1 cellular context compared by ENCODE assay signal in genomic region chr13:113915786-113916329, GRCh38.
TF ChIP-seq lines count a peak whose summit lies in the region.

No MANE protein-coding gene starts in this region.

TF ChIP-seq in IMR-90, 13 proteins besides CTCF, POLR2A, EP300 and RAD21:
- TF ChIP-seq SMC3 (IDR thresholded peaks at IDR 0.05; ENCODE audit: low read depth, low read length) (no peak), ELK1 (IDR thresholded peaks at IDR 0.05; ENCODE audit: borderline replicate concordance, low read depth, low read length) (no peak), BHLHE40 (IDR thresholded peaks at IDR 0.05; ENCODE audit: low read depth, low read length) (no peak), MAZ (IDR thresholded peaks at IDR 0.05; ENCODE audit: borderline replicate concordance, low read depth, low read length) (no peak), RFX5 (IDR thresholded peaks at IDR 0.05; ENCODE audit: low read depth, low read length) (no peak), CEBPB (IDR thresholded peaks at IDR 0.05; ENCODE audit: low read depth, low read length) (no peak), NFE2L2 (IDR thresholded peaks at IDR 0.05; ENCODE audit: low read depth, low read length) (no peak)
